In the genomic region with DNA sequence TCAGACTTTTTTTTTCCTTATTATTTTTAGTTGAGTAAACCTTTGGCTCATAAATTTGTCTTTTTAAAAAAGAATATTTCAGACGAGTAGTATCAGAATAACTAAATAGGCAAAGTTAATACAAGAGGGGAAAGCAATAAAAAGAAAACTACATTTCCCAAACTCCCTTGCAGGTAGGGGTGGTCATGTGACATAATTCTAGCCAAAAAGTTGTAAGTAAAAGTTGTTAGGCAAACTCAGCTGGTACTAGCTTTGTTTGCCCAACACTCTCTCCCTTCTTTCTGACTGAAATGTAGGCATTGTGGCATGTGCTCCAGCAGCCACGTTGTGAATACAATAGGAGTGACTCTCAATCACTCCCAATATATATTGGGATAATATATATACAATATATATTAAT, we compare ENCODE assay signal across 14 cellular contexts.
"Had no signal": no experiment of that assay in that cellular context is flagged by ENCODE, and none has a peak within 500 bp of the region (broad histone marks: within the 10 kb centered on the region; RNA-seq: fewer than 3 reads in every experiment).

No MANE protein-coding gene starts in this region.

- ATAC-seq: left lung; natural killer cell treated with Interleukin-12 subunit alpha and Interleukin-12 subunit beta and Interleukin-15 and Interleukin-18, amount 100 ng/mL, for 72 hours; psoas muscle; stimulated activated naive CD8-positive, alpha-beta T cell treated with anti-CD3 and anti-CD28 coated beads, Interleukin-15, Interleukin-2, amounts not matched to agents 100 U/mL and 50 U/mL, for 24 hours had no signal

- H3K9me3 ChIP-seq: left lung, psoas muscle, suprapubic skin had no signal

- H3K27me3 ChIP-seq: adrenal gland, left lung, suprapubic skin had no signal

- DNase-seq: activated CD4-positive, alpha-beta T cell treated with anti-CD3 and anti-CD28 coated beads, Interleukin-2, amount 50 U/mL, for 1 hour; activated CD4-positive, CD25-positive, alpha-beta regulatory T cell; activated naive CD4-positive, alpha-beta T cell treated with anti-CD3 and anti-CD28 coated beads, Interleukin-2, amount 50 U/mL, for 16 hours; adrenal gland; effector memory CD4-positive, alpha-beta T cell; left lung; nucleus accumbens; psoas muscle; stimulated activated CD4-positive, alpha-beta T cell treated with anti-CD3 and anti-CD28 coated beads, Interleukin-12 subunit alpha, Interleukin-12 subunit beta, amount 100 ng/mL, for 4 hours; stimulated activated naive CD8-positive, alpha-beta T cell treated with anti-CD3 and anti-CD28 coated beads, Interleukin-15, Interleukin-2, amounts not matched to agents 100 U/mL and 50 U/mL, for 24 hours had no signal

- H3K27ac ChIP-seq: adrenal gland, epithelial cell of prostate, left lung, psoas muscle, suprapubic skin had no signal

- FAIRE-seq: TTC549 had no signal

- H3K4me3 ChIP-seq: adrenal gland, left lung, psoas muscle, suprapubic skin had no signal

- H3K36me3 ChIP-seq: adrenal gland had no signal

- H3K4me1 ChIP-seq: left lung, psoas muscle, suprapubic skin had no signal
